Comparison of ENCODE assay signal across 1 cellular context in genomic region chr11:121473064-121473777, GRCh38.
TF ChIP-seq lines count a peak whose summit lies in the region.

No MANE protein-coding gene starts in this region.

TF ChIP-seq in WTC11, 78 proteins besides CTCF, POLR2A, EP300 and RAD21 (continued from another document):
- TF ChIP-seq, protein P1, sequence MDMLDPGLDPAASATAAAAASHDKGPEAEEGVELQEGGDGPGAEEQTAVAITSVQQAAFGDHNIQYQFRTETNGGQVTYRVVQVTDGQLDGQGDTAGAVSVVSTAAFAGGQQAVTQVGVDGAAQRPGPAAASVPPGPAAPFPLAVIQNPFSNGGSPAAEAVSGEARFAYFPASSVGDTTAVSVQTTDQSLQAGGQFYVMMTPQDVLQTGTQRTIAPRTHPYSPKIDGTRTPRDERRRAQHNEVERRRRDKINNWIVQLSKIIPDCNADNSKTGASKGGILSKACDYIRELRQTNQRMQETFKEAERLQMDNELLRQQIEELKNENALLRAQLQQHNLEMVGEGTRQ (CRISPR knock-in tag; IDR thresholded peaks at IDR 0.05): no peak
- TF ChIP-seq ZNF263 (CRISPR knock-in tag; IDR thresholded peaks at IDR 0.05; ENCODE audit: low read depth): no peak
- no peak for TF ChIP-seq ELF4 (CRISPR knock-in tag; IDR thresholded peaks at IDR 0.05; ENCODE audit: low read depth)
- TF ChIP-seq, protein P2, sequence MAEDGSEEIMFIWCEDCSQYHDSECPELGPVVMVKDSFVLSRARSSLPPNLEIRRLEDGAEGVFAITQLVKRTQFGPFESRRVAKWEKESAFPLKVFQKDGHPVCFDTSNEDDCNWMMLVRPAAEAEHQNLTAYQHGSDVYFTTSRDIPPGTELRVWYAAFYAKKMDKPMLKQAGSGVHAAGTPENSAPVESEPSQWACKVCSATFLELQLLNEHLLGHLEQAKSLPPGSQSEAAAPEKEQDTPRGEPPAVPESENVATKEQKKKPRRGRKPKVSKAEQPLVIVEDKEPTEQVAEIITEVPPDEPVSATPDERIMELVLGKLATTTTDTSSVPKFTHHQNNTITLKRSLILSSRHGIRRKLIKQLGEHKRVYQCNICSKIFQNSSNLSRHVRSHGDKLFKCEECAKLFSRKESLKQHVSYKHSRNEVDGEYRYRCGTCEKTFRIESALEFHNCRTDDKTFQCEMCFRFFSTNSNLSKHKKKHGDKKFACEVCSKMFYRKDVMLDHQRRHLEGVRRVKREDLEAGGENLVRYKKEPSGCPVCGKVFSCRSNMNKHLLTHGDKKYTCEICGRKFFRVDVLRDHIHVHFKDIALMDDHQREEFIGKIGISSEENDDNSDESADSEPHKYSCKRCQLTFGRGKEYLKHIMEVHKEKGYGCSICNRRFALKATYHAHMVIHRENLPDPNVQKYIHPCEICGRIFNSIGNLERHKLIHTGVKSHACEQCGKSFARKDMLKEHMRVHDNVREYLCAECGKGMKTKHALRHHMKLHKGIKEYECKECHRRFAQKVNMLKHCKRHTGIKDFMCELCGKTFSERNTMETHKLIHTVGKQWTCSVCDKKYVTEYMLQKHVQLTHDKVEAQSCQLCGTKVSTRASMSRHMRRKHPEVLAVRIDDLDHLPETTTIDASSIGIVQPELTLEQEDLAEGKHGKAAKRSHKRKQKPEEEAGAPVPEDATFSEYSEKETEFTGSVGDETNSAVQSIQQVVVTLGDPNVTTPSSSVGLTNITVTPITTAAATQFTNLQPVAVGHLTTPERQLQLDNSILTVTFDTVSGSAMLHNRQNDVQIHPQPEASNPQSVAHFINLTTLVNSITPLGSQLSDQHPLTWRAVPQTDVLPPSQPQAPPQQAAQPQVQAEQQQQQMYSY (CRISPR knock-in tag; IDR thresholded peaks at IDR 0.05): no peak
- no peak for TF ChIP-seq IRF2 (CRISPR knock-in tag; IDR thresholded peaks at IDR 0.05; ENCODE audit: borderline replicate concordance, low read depth)
